In genomic region chr15:79310612-79310984, GRCh38 we compare ENCODE assay signal across 8 cellular contexts. TPM values are rescaled to one million over a fixed set of nuclear protein-coding genes. Genes with fewer than 3 reads are reported as not detected.
A peak's percentile ranks its signal among the peaks of the same experiment; 100 is the strongest.
DNase-seq lines count a peak whose midpoint lies in the region; ATAC-seq and TF ChIP-seq lines count a peak whose summit lies in the region.

No MANE protein-coding gene starts in this region.

- no peak for TF ChIP-seq POLR2A in suprapubic skin (IDR thresholded peaks at IDR 0.05)
- TF ChIP-seq POLR2A in adrenal gland (IDR thresholded peaks at IDR 0.05) = no peak

- 3% methylated on average over 9 to 11 of the region's 17 CpGs for WGBS in GM23248 (ENCODE audit: low coverage in 1 of 2, low lambda C conversion rate in 2 of 2, missing lambda C conversion rate in 2 of 2), 2 experiments
- 5% methylated on average over 8 of the region's 17 CpGs for WGBS in suprapubic skin
- WGBS in adrenal gland, 4 donors = 0 to 3% (median 1%) methylated on average over 8 to 16 of the region's 17 CpGs

- H3K9me3 ChIP-seq in GM23248 (ENCODE audit: low read depth) = no peaks in the 10 kb centered on the region
- no peaks in the 10 kb centered on the region for H3K9me3 ChIP-seq in MM.1S (replicated peaks; ENCODE audit: insufficient read depth, low read length)
- H3K9me3 ChIP-seq in suprapubic skin = no peaks in the 10 kb centered on the region
- no peaks in the 10 kb centered on the region for H3K9me3 ChIP-seq in adrenal gland (replicated peaks in 1 of 3)

- H4K20me1 ChIP-seq in GM23248 (ENCODE audit: insufficient read depth) = no peaks in the 10 kb centered on the region; the same call in 1 of the 2 replicates
- H4K20me1 ChIP-seq in MM.1S (ENCODE audit: insufficient read depth, low read length) = no peaks in the 10 kb centered on the region

- H3K9ac ChIP-seq in GM23248 (no peak overlapping the region), MM.1S (ENCODE audit: low read length) (no peak overlapping the region)

- H2AFZ ChIP-seq in GM23248 = peak overlapping the region; percentile 90
- H2AFZ ChIP-seq in MM.1S (ENCODE audit: low read length) = peak overlapping the region; percentile 97

- intact Hi-C loops in adrenal gland (cut with DNase I) = no loop called here

- peaks cover 12% of the 10 kb centered on the region; the same call in 1 of the 2 replicates for H3K27me3 ChIP-seq in GM23248 (replicated peaks; ENCODE audit: insufficient read depth)
- no peaks in the 10 kb centered on the region for H3K27me3 ChIP-seq in MM.1S (replicated peaks; ENCODE audit: insufficient read depth, low read length)
- peaks cover 9% of the 10 kb centered on the region for H3K27me3 ChIP-seq in kidney epithelial cell (ENCODE audit: control insufficient read depth, insufficient read depth, low read length)
- peaks cover 4% of the 10 kb centered on the region for H3K27me3 ChIP-seq in suprapubic skin
- H3K27me3 ChIP-seq in adrenal gland = peaks cover 7% of the 10 kb centered on the region

- peaks cover 10% of the 10 kb centered on the region; the same call in 1 of the 2 replicates for H3K4me1 ChIP-seq in GM23248 (ENCODE audit: insufficient read depth)
- peaks cover 4% of the 10 kb centered on the region; the same call in 1 of the 2 replicates for H3K4me1 ChIP-seq in MM.1S (ENCODE audit: low read length)
- H3K4me1 ChIP-seq in suprapubic skin = peaks cover 46% of the 10 kb centered on the region
- peaks cover 7 to 14% of the 10 kb centered on the region in 2 donors for H3K4me1 ChIP-seq in adrenal gland (replicated peaks in 1 of 2)

- in situ Hi-C loops in GM23248 (cut with MboI) = no loop called here

- H3K27ac ChIP-seq in GM23248 (no peak overlapping the region), MM.1S (ENCODE audit: low read length) (no peak overlapping the region), suprapubic skin (no peak overlapping the region), adrenal gland (no peak overlapping the region)

- H3K36me3 ChIP-seq in GM23248 (ENCODE audit: low read depth) = peaks cover 13% of the 10 kb centered on the region
- H3K36me3 ChIP-seq in MM.1S (replicated peaks; ENCODE audit: insufficient read depth, low read length) = peaks cover 1% of the 10 kb centered on the region
- no peaks in the 10 kb centered on the region for H3K36me3 ChIP-seq in kidney epithelial cell (ENCODE audit: control insufficient read depth, insufficient read depth, low read length)
- H3K36me3 ChIP-seq in suprapubic skin = peaks cover 22% of the 10 kb centered on the region
- peaks cover 0 to 19% of the 10 kb centered on the region in 2 donors for H3K36me3 ChIP-seq in adrenal gland (replicated peaks in 1 of 2)

- DNase-seq in GDM1 (lab: John Stamatoyannopoulos, UW) (peak; percentile 41), GM23248 (peak; percentile 50), MM.1S (no peak), amniotic epithelial cell (ENCODE audit: low read depth) (peak; percentile 25), kidney epithelial cell (ENCODE audit: low read depth) (no peak), suprapubic skin (ENCODE audit: low spot score in 2 of 2) (no peak), adrenal gland (no peak)

- H3F3A ChIP-seq in GM23248 (ENCODE audit: insufficient read depth) (no peaks in the 10 kb centered on the region), MM.1S (ENCODE audit: insufficient read depth, low read length) (no peaks in the 10 kb centered on the region)

- TF ChIP-seq CTCF in MM.1S (IDR thresholded peaks at IDR 0.05; ENCODE audit: low read length) (no peak), kidney epithelial cell (IDR thresholded peaks at IDR 0.05; ENCODE audit: insufficient read depth, low read length, poor library complexity, severe bottlenecking) (no peak), suprapubic skin (IDR thresholded peaks at IDR 0.05) (no peak), adrenal gland (IDR thresholded peaks at IDR 0.05) (no peak)

- H3K9me2 ChIP-seq in GM23248 (ENCODE audit: insufficient read depth) (no peaks in the 10 kb centered on the region), MM.1S (replicated peaks; ENCODE audit: insufficient read depth, low read length) (no peaks in the 10 kb centered on the region)

- H3K4me3 ChIP-seq in GM23248 = peak overlapping the region; percentile 91
- peak overlapping the region; percentile 93 for H3K4me3 ChIP-seq in MM.1S (ENCODE audit: low read length)
- peak overlapping the region; percentile 74 for H3K4me3 ChIP-seq in kidney epithelial cell (ENCODE audit: low read depth, low read length)
- peak overlapping the region; percentile 90 for H3K4me3 ChIP-seq in suprapubic skin
- H3K4me3 ChIP-seq in adrenal gland = peak overlapping the region in 1 of 4 donors; percentile 76

- H3K79me2 ChIP-seq in GM23248 (ENCODE audit: insufficient read depth) (peaks cover 45% of the 10 kb centered on the region), MM.1S (ENCODE audit: low read length) (peaks cover 32% of the 10 kb centered on the region)

- TF ChIP-seq EP300 in suprapubic skin (IDR thresholded peaks at IDR 0.05) = no peak

- H3K4me2 ChIP-seq in GM23248 (ENCODE audit: unreplicated experiment) = peak overlapping the region; percentile 90
- H3K4me2 ChIP-seq in MM.1S (ENCODE audit: low read depth, low read length) = peak overlapping the region; percentile 70

- no peak for ATAC-seq in HG02840 (IDR thresholded peaks at IDR 0.05; ENCODE audit: low FRiP score, unreplicated experiment)

RNA-seq across cellular contexts. Expression of gene TMED3, which starts 0.3 kb away (rescaled TPM):
- total RNA-seq in GM23248 (2014; rRNA removed; shearing (Covaris generic)) = 209 and 239 TPM in 2 replicates
- 168 and 184 TPM in 2 replicates for polyA plus RNA-seq in GM23248 (2016; fragmentation: Nextera tagmentation; extraction: Ambion mirVana)
- total RNA-seq in kidney epithelial cell = 109 and 132 TPM in 2 replicates
- 100 to 1,000 TPM in 3 of 4 donors, 10 to 100 TPM in 1; 62.6 to 154 (median 127) TPM for total RNA-seq in suprapubic skin
- total RNA-seq in adrenal gland = 10 to 100 TPM; 27.7 to 70.4 (median 37.0) TPM
- 10 to 100 TPM; 23.5 to 38.7 (median 26.4) TPM for polyA plus RNA-seq in adrenal gland

RNA-seq across cellular contexts. Expression of gene ANKRD34C, which starts 28.1 kb away (rescaled TPM):
- total RNA-seq in GM23248 (2014; rRNA removed; shearing (Covaris generic)) = not detected in 2 replicates
- polyA plus RNA-seq in GM23248 (2016; fragmentation: Nextera tagmentation; extraction: Ambion mirVana) = not detected in 2 replicates
- not detected in 2 replicates for total RNA-seq in kidney epithelial cell
- not detected for total RNA-seq in suprapubic skin
- under 1 TPM in 2 of 8 donors, not detected in 6; 0.04 to 0.14 TPM for total RNA-seq in adrenal gland
- under 1 TPM; under 0.01 to 0.11 (median 0.08) TPM for polyA plus RNA-seq in adrenal gland

Comparison
In these comparisons a context has a peak if more than half of its experiments do, and no peak if none do; other contexts are left out.
1. DNase-seq: peak in GDM1 (single experiment), GM23248 (single experiment) and amniotic epithelial cell (single experiment); none in MM.1S (single experiment), kidney epithelial cell (single experiment), suprapubic skin (0 of 2) and adrenal gland (0 of 7).